Comparison of ENCODE assay signal across 21 cellular contexts in genomic region chr5:150136290-150136689, GRCh38. TPM values are rescaled to one million over a fixed set of nuclear protein-coding genes. Genes with fewer than 3 reads are reported as not detected.
DNase-seq lines count a peak whose midpoint lies in the region; ATAC-seq and TF ChIP-seq lines count a peak whose summit lies in the region.
"Had no signal": no experiment of that assay in that cellular context is flagged by ENCODE, and none has a peak within 500 bp of the region (broad histone marks: within the 10 kb centered on the region; RNA-seq: fewer than 3 reads in every experiment).

No MANE protein-coding gene starts in this region.

- H3K36me3 ChIP-seq in Peyer's patch (no peaks in the 10 kb centered on the region), thoracic aorta (peaks cover 38% of the 10 kb centered on the region)

- peaks cover 72% of the 10 kb centered on the region for H3K4me1 Mint-ChIP-seq in nephron
- H3K4me1 Mint-ChIP-seq: activated naive CD8-positive, alpha-beta T cell treated with anti-CD3 and anti-CD28 coated beads for 36 hours had no signal

- no peaks in the 10 kb centered on the region for H3K9me3 ChIP-seq in Peyer's patch
- H3K9me3 ChIP-seq in thoracic aorta, result no peaks in the 10 kb centered on the region
- H3K9me3 ChIP-seq: BE2C had no signal

- DNase-seq in Peyer's patch (no peak), coronary artery (ENCODE audit: low spot score) (no peak), thoracic aorta (ENCODE audit: low spot score) (no peak), MV-4-11 (lab: John Stamatoyannopoulos, UW) (no peak), NCI-H2171 (lab: John Stamatoyannopoulos, UW) (no peak)
- DNase-seq: activated CD8-positive, alpha-beta memory T cell treated with anti-CD3 and anti-CD28 coated beads for 24 hours; activated naive CD8-positive, alpha-beta T cell treated with anti-CD3 and anti-CD28 coated beads for 36 hours; BE2C; cerebellar nuclear complex; foreskin melanocyte; NCI-H187 treated with DMSO at 0.1 percent for 48 hours; NCI-H446; stimulated activated CD4-positive, alpha-beta T cell treated with anti-CD3 and anti-CD28 coated beads, Interleukin-1b, Interleukin-23, amount 100 ng/mL, for 48 hours; T-helper 17 cell had no signal

- H3K4me1 ChIP-seq in Peyer's patch (peaks cover 0 to 47% (median 0%) of the 10 kb centered on the region in 4 donors), thoracic aorta (ENCODE audit: control insufficient read depth in 1 of 2, low read depth in 2 of 2) (peaks cover 64 to 100% of the 10 kb centered on the region in 2 donors)

- peak overlapping the region in 3 of 4 donors; percentile 52 to 84 (median 70) for H3K27ac ChIP-seq in Peyer's patch
- H3K27ac ChIP-seq in coronary artery, result peak overlapping the region; percentile 96 to 98
- H3K27ac ChIP-seq in thoracic aorta, result peak overlapping the region; percentile 97

- H3K36me3 Mint-ChIP-seq in nephron (ENCODE audit: low read depth), result peaks cover 33% of the 10 kb centered on the region
- H3K36me3 Mint-ChIP-seq: activated naive CD8-positive, alpha-beta T cell treated with anti-CD3 and anti-CD28 coated beads for 36 hours had no signal

- H3K27ac Mint-ChIP-seq in nephron, result peak overlapping the region; percentile 78 to 97 (median 97)
- H3K27ac Mint-ChIP-seq: activated naive CD8-positive, alpha-beta T cell treated with anti-CD3 and anti-CD28 coated beads for 36 hours; IgD-negative memory B cell; T-helper 17 cell had no signal

- no peak for TF ChIP-seq POLR2A in Peyer's patch (IDR thresholded peaks at IDR 0.05)

- no peaks in the 10 kb centered on the region for H3K27me3 Mint-ChIP-seq in nephron (ENCODE audit: low read depth)
- H3K27me3 Mint-ChIP-seq: activated naive CD8-positive, alpha-beta T cell treated with anti-CD3 and anti-CD28 coated beads for 36 hours had no signal

- H3K9me3 Mint-ChIP-seq in nephron, result no peaks in the 10 kb centered on the region
- H3K9me3 Mint-ChIP-seq: activated naive CD8-positive, alpha-beta T cell treated with anti-CD3 and anti-CD28 coated beads for 36 hours; IgD-negative memory B cell; neural crest cell had no signal

- no peak overlapping the region for H3K4me3 ChIP-seq in Peyer's patch
- H3K4me3 ChIP-seq in coronary artery, result peak overlapping the region; percentile 23
- no peak overlapping the region for H3K4me3 ChIP-seq in thoracic aorta

- peak overlapping the region in 1 of 3 experiments; percentile 47 for H3K4me3 Mint-ChIP-seq in nephron
- H3K4me3 Mint-ChIP-seq: activated naive CD8-positive, alpha-beta T cell treated with anti-CD3 and anti-CD28 coated beads for 36 hours; IgD-negative memory B cell; neural crest cell; T-helper 17 cell had no signal

- ATAC-seq in thoracic aorta (ENCODE audit: insufficient number of reproducible peaks, low FRiP score, low read depth), result no peak
- ATAC-seq in GM19455 (IDR thresholded peaks at IDR 0.05; ENCODE audit: unreplicated experiment), result no peak
- ATAC-seq: right cardiac atrium, T-helper 17 cell had no signal

- TF ChIP-seq CTCF in Peyer's patch (IDR thresholded peaks at IDR 0.05), result no peak
- TF ChIP-seq CTCF in coronary artery (IDR thresholded peaks at IDR 0.05), result no peak
- no peak for TF ChIP-seq CTCF in nephron (IDR thresholded peaks at IDR 0.05; ENCODE audit: unreplicated experiment in 3 of 3)
- no peak for TF ChIP-seq CTCF in thoracic aorta (IDR thresholded peaks at IDR 0.05)

- H3K27me3 ChIP-seq in Peyer's patch (no peaks in the 10 kb centered on the region), thoracic aorta (replicated peaks; ENCODE audit: insufficient read depth) (no peaks in the 10 kb centered on the region)
- H3K27me3 ChIP-seq: BE2C had no signal

RNA-seq across cellular contexts. Expression of gene PDGFRB, which starts 19.4 kb away (rescaled TPM):
- total RNA-seq in Peyer's patch, result 10 to 100 TPM; 17.5 to 87.5 (median 31.2) TPM
- 100 to 1,000 TPM; 362 to 421 TPM for total RNA-seq in thoracic aorta

RNA-seq across cellular contexts. Expression of gene CDX1, which starts 30.3 kb away (rescaled TPM):
- 100 to 1,000 TPM; 177 to 429 (median 370) TPM for total RNA-seq in Peyer's patch
- not detected for total RNA-seq in thoracic aorta
- total RNA-seq: activated naive CD8-positive, alpha-beta T cell treated with anti-CD3 and anti-CD28 coated beads for 36 hours; lung microvascular endothelial cell; neural crest cell; subcutaneous adipose tissue; T-helper 17 cell had no signal

RNA-seq across cellular contexts. Expression of gene CSF1R, which starts 49.9 kb away (rescaled TPM):
- total RNA-seq in Peyer's patch (10 to 100 TPM in 3 of 4 donors, 1 to 10 TPM in 1; 2.1 to 24.8 (median 13.5) TPM), thoracic aorta (10 to 100 TPM; 76.3 to 98.6 TPM)
- total RNA-seq: activated naive CD8-positive, alpha-beta T cell treated with anti-CD3 and anti-CD28 coated beads for 36 hours; lung microvascular endothelial cell; neural crest cell had no signal

RNA-seq across cellular contexts. Expression of gene SLC6A7, which starts 53.6 kb away (rescaled TPM):
- total RNA-seq in Peyer's patch (10 to 100 TPM; 12.3 to 41.6 (median 19.9) TPM), thoracic aorta (not detected)
- total RNA-seq: activated naive CD8-positive, alpha-beta T cell treated with anti-CD3 and anti-CD28 coated beads for 36 hours; lung microvascular endothelial cell; neural crest cell; right cardiac atrium; T-helper 17 cell had no signal

Comparison
In these comparisons a context has a peak if more than half of its experiments do, and no peak if none do; other contexts are left out.
1. RNA of gene PDGFRB, which starts 19.4 kb away (total RNA-seq): 362 to 421 TPM in thoracic aorta; 17.5 to 87.5 TPM in Peyer's patch; every median in the first group is over 4 times any median in the second.
2. RNA of gene CDX1, which starts 30.3 kb away (total RNA-seq): 177 to 429 TPM in Peyer's patch; not detected in thoracic aorta; every median in the first group is over 100 times any median in the second.
3. Peak in every context shown above with its lines, with median percentiles within 50 percentile points of each other: H3K27ac ChIP-seq.